ENCODE assay signal across 14 cellular contexts in genomic region chr3:12829886-12830784, GRCh38. TPM values are rescaled to one million over a fixed set of nuclear protein-coding genes. Genes with fewer than 3 reads are reported as not detected.
DNase-seq lines count a peak whose midpoint lies in the region; ATAC-seq and TF ChIP-seq lines count a peak whose summit lies in the region.
"Had no signal": no experiment of that assay in that cellular context is flagged by ENCODE, and none has a peak within 500 bp of the region (broad histone marks: within the 10 kb centered on the region; RNA-seq: fewer than 3 reads in every experiment).

No MANE protein-coding gene starts in this region.

- no peaks in the 10 kb centered on the region for H3K4me1 ChIP-seq in CD8-positive, alpha-beta T cell (ENCODE audit: insufficient read depth, low read length)
- H3K4me1 ChIP-seq: heart left ventricle had no signal

- no peak overlapping the region for H3K4me3 ChIP-seq in CD8-positive, alpha-beta T cell (ENCODE audit: low read depth, low read length)
- H3K4me3 ChIP-seq in choroid plexus epithelial cell (ENCODE audit: low read depth, low read length): no peak overlapping the region
- H3K4me3 ChIP-seq: heart left ventricle had no signal

- no peaks in the 10 kb centered on the region for H3K27me3 Mint-ChIP-seq in CD8-positive, alpha-beta T cell (ENCODE audit: low read depth)
- no peaks in the 10 kb centered on the region for H3K27me3 Mint-ChIP-seq in naive B cell
- H3K27me3 Mint-ChIP-seq in activated CD4-positive, alpha-beta memory T cell treated with anti-CD3 and anti-CD28 coated beads for 36 hours: no peaks in the 10 kb centered on the region
- H3K27me3 Mint-ChIP-seq: activated CD4-positive, alpha-beta memory T cell treated with anti-CD3 and anti-CD28 coated beads, Interleukin-2, amount 10 ng/mL, durations not matched to agents 7 days and 5 days had no signal

- POLR2A ChIA-PET in CD8-positive, alpha-beta T cell (lab: Charles Lee): interaction anchor here (2.4 kb wide), 1 partner anchor 11 kb away, joined by 13 read pairs; the partner anchor contains the start of gene RPL32
- POLR2A ChIA-PET in activated CD4-positive, alpha-beta memory T cell treated with anti-CD3 and anti-CD28 coated beads for 36 hours (lab: Charles Lee): no interaction called here

- TF ChIP-seq CTCF in CD8-positive, alpha-beta T cell (IDR thresholded peaks at IDR 0.05): no peak
- TF ChIP-seq CTCF in choroid plexus epithelial cell (conservative IDR thresholded peaks at IDR 0.05; ENCODE audit: low read depth, low read length): peak; percentile 35

- no peak overlapping the region for H3K4me3 Mint-ChIP-seq in CD8-positive, alpha-beta T cell
- H3K4me3 Mint-ChIP-seq in naive B cell: no peak overlapping the region
- H3K4me3 Mint-ChIP-seq in activated CD4-positive, alpha-beta memory T cell treated with anti-CD3 and anti-CD28 coated beads for 36 hours: no peak overlapping the region
- H3K4me3 Mint-ChIP-seq: activated CD4-positive, alpha-beta memory T cell treated with anti-CD3 and anti-CD28 coated beads, Interleukin-2, amount 10 ng/mL, durations not matched to agents 7 days and 5 days had no signal

- TF ChIP-seq RAD21 in Ishikawa (IDR thresholded peaks at IDR 0.05; ENCODE audit: low read depth): peak; percentile 9; the same call in 1 of the 2 replicates

- peaks cover 49% of the 10 kb centered on the region for H3K36me3 Mint-ChIP-seq in CD8-positive, alpha-beta T cell
- H3K36me3 Mint-ChIP-seq in naive B cell: no peaks in the 10 kb centered on the region
- peaks cover 27% of the 10 kb centered on the region for H3K36me3 Mint-ChIP-seq in activated CD4-positive, alpha-beta memory T cell treated with anti-CD3 and anti-CD28 coated beads for 36 hours

- intact Hi-C loops in CD8-positive, alpha-beta T cell (cut with DNase I, micrococcal nuclease): loop anchor here in 1 of 2 experiments (10.0 kb wide), 1 partner anchor 1295 kb away; the partner anchor contains the start of genes CHCHD4 and TMEM43
- intact Hi-C loops in activated CD4-positive, alpha-beta memory T cell treated with anti-CD3 and anti-CD28 coated beads for 36 hours (cut with micrococcal nuclease): no loop called here

- H3K9me3 Mint-ChIP-seq in CD8-positive, alpha-beta T cell: no peaks in the 10 kb centered on the region
- H3K9me3 Mint-ChIP-seq in naive B cell: no peaks in the 10 kb centered on the region
- no peaks in the 10 kb centered on the region for H3K9me3 Mint-ChIP-seq in activated CD4-positive, alpha-beta memory T cell treated with anti-CD3 and anti-CD28 coated beads for 36 hours
- H3K9me3 Mint-ChIP-seq: activated CD4-positive, alpha-beta memory T cell treated with anti-CD3 and anti-CD28 coated beads, Interleukin-2, amount 10 ng/mL, durations not matched to agents 7 days and 5 days had no signal

- CTCF ChIA-PET in CD8-positive, alpha-beta T cell (lab: Charles Lee): interaction anchor here (1.7 to 4.1 kb wide), 3 partner anchors 11 to 110 kb away, joined by 5 to 23 read pairs (median 16); partner anchors contain the start of gene RPL32
- CTCF ChIA-PET in activated CD4-positive, alpha-beta memory T cell treated with anti-CD3 and anti-CD28 coated beads for 36 hours (lab: Charles Lee): interaction anchor here (0.7 to 0.9 kb wide), 2 partner anchors 21 to 25 kb away, joined by 3 read pairs; no protein-coding TSS in a partner anchor

- no peaks in the 10 kb centered on the region for H3K4me1 Mint-ChIP-seq in CD8-positive, alpha-beta T cell (ENCODE audit: low read depth)
- peaks cover 2 to 13% (median 3%) of the 10 kb centered on the region in 3 donors for H3K4me1 Mint-ChIP-seq in naive B cell
- H3K4me1 Mint-ChIP-seq in activated CD4-positive, alpha-beta memory T cell treated with anti-CD3 and anti-CD28 coated beads for 36 hours (ENCODE audit: low read depth): no peaks in the 10 kb centered on the region
- H3K4me1 Mint-ChIP-seq: activated CD4-positive, alpha-beta memory T cell treated with anti-CD3 and anti-CD28 coated beads, Interleukin-2, amount 10 ng/mL, durations not matched to agents 7 days and 5 days had no signal

- no peak overlapping the region for H3K27ac ChIP-seq in CD8-positive, alpha-beta T cell (ENCODE audit: low read depth, low read length)
- H3K27ac ChIP-seq: heart left ventricle had no signal

- peak overlapping the region; percentile 72 for H3K27ac Mint-ChIP-seq in CD8-positive, alpha-beta T cell
- peak overlapping the region in 5 of 6 donors; percentile 27 to 69 (median 54) for H3K27ac Mint-ChIP-seq in naive B cell
- no peak overlapping the region for H3K27ac Mint-ChIP-seq in activated CD4-positive, alpha-beta memory T cell treated with anti-CD3 and anti-CD28 coated beads for 36 hours
- H3K27ac Mint-ChIP-seq: activated CD4-positive, alpha-beta memory T cell treated with anti-CD3 and anti-CD28 coated beads, Interleukin-2, amount 10 ng/mL, durations not matched to agents 7 days and 5 days had no signal

- H3K27me3 ChIP-seq in CD8-positive, alpha-beta T cell (ENCODE audit: insufficient read depth, low read length): no peaks in the 10 kb centered on the region
- H3K27me3 ChIP-seq: heart left ventricle had no signal

- peaks cover 32% of the 10 kb centered on the region for H3K36me3 ChIP-seq in CD8-positive, alpha-beta T cell (ENCODE audit: insufficient read depth, low read length)

- no peak for TF ChIP-seq EP300 in Ishikawa (IDR thresholded peaks at IDR 0.05; ENCODE audit: borderline replicate concordance)

- ATAC-seq in CD8-positive, alpha-beta T cell: no peak
- no peak for ATAC-seq in naive B cell (ENCODE audit: low read depth in 2 of 2)
- ATAC-seq in GM18519 (IDR thresholded peaks at IDR 0.05; ENCODE audit: low FRiP score, unreplicated experiment): no peak

- no peaks in the 10 kb centered on the region for H3K9me3 ChIP-seq in CD8-positive, alpha-beta T cell (ENCODE audit: low read length)
- H3K9me3 ChIP-seq: heart left ventricle had no signal

- DNase-seq in CD8-positive, alpha-beta T cell: no peak
- peak; percentile 13 for DNase-seq in choroid plexus epithelial cell (ENCODE audit: low read depth)
- DNase-seq in naive B cell: no peak
- no peak for DNase-seq in activated CD4-positive, alpha-beta memory T cell treated with anti-CD3 and anti-CD28 coated beads for 36 hours
- DNase-seq in NCI-H748 (lab: John Stamatoyannopoulos, UW; ENCODE audit: unreplicated experiment): no peak
- DNase-seq in GF-D8 (lab: John Stamatoyannopoulos, UW): no peak
- DNase-seq: activated CD4-positive, alpha-beta memory T cell treated with anti-CD3 and anti-CD28 coated beads, Interleukin-2, amount 10 ng/mL, durations not matched to agents 7 days and 5 days; COR-L47; HCEC 1CT; heart left ventricle; NCI-H2081; T-helper 1 cell had no signal

TF ChIP-seq in Ishikawa, 13 proteins besides CTCF, POLR2A, EP300 and RAD21 (continues in another document):
- no peak for TF ChIP-seq TCF12 (IDR thresholded peaks at IDR 0.05; ENCODE audit: low read depth)
- no peak for TF ChIP-seq TAF1 (IDR thresholded peaks at IDR 0.05; ENCODE audit: low read depth)
- no peak for TF ChIP-seq YY1 (IDR thresholded peaks at IDR 0.05; ENCODE audit: low read depth)
- TF ChIP-seq, protein P1, sequence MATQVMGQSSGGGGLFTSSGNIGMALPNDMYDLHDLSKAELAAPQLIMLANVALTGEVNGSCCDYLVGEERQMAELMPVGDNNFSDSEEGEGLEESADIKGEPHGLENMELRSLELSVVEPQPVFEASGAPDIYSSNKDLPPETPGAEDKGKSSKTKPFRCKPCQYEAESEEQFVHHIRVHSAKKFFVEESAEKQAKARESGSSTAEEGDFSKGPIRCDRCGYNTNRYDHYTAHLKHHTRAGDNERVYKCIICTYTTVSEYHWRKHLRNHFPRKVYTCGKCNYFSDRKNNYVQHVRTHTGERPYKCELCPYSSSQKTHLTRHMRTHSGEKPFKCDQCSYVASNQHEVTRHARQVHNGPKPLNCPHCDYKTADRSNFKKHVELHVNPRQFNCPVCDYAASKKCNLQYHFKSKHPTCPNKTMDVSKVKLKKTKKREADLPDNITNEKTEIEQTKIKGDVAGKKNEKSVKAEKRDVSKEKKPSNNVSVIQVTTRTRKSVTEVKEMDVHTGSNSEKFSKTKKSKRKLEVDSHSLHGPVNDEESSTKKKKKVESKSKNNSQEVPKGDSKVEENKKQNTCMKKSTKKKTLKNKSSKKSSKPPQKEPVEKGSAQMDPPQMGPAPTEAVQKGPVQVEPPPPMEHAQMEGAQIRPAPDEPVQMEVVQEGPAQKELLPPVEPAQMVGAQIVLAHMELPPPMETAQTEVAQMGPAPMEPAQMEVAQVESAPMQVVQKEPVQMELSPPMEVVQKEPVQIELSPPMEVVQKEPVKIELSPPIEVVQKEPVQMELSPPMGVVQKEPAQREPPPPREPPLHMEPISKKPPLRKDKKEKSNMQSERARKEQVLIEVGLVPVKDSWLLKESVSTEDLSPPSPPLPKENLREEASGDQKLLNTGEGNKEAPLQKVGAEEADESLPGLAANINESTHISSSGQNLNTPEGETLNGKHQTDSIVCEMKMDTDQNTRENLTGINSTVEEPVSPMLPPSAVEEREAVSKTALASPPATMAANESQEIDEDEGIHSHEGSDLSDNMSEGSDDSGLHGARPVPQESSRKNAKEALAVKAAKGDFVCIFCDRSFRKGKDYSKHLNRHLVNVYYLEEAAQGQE (IDR thresholded peaks at IDR 0.05; ENCODE audit: low read depth): no peak
- TF ChIP-seq ZBTB7A (IDR thresholded peaks at IDR 0.05; ENCODE audit: low read depth): no peak
- TF ChIP-seq CREB1 (IDR thresholded peaks at IDR 0.05; ENCODE audit: low read depth): no peak
- TF ChIP-seq EGR1 (IDR thresholded peaks at IDR 0.05): no peak
- TF ChIP-seq NFIC (IDR thresholded peaks at IDR 0.05): no peak
- TF ChIP-seq FOXM1 (IDR thresholded peaks at IDR 0.05; ENCODE audit: borderline replicate concordance, low read depth): no peak
- TF ChIP-seq CEBPB (IDR thresholded peaks at IDR 0.05): no peak
- TF ChIP-seq USF1 (IDR thresholded peaks at IDR 0.05): no peak
- TF ChIP-seq TEAD4 (IDR thresholded peaks at IDR 0.05): no peak

RNA-seq across cellular contexts. Expression of gene RPL32, which starts 11.2 kb away (rescaled TPM):
- 1,000 to 10,000 TPM; 4,188 to 4,224 TPM for total RNA-seq in CD8-positive, alpha-beta T cell
- 1,000 to 10,000 TPM; 1,322 to 3,271 (median 2,987) TPM for polyA plus RNA-seq in naive B cell (ENCODE audit: low read depth in 6 of 6)
- total RNA-seq in activated CD4-positive, alpha-beta memory T cell treated with anti-CD3 and anti-CD28 coated beads for 36 hours: 1,000 to 10,000 TPM; 2,505 to 2,560 TPM

RNA-seq across cellular contexts. Expression of gene CAND2, which starts 33.7 kb away (rescaled TPM):
- total RNA-seq in CD8-positive, alpha-beta T cell: 1 to 10 TPM in 1 of 2 experiments, under 1 TPM in 1; 0.92 to 1.1 TPM
- polyA plus RNA-seq in naive B cell (ENCODE audit: low read depth in 6 of 6): under 1 TPM in 5 of 6 donors, not detected in 1; 0.12 to 0.61 (median 0.49) TPM
- total RNA-seq in activated CD4-positive, alpha-beta memory T cell treated with anti-CD3 and anti-CD28 coated beads for 36 hours: 1 to 10 TPM; 1.2 to 1.6 TPM
